8 cellular contexts compared by ENCODE assay signal in the genomic region with DNA sequence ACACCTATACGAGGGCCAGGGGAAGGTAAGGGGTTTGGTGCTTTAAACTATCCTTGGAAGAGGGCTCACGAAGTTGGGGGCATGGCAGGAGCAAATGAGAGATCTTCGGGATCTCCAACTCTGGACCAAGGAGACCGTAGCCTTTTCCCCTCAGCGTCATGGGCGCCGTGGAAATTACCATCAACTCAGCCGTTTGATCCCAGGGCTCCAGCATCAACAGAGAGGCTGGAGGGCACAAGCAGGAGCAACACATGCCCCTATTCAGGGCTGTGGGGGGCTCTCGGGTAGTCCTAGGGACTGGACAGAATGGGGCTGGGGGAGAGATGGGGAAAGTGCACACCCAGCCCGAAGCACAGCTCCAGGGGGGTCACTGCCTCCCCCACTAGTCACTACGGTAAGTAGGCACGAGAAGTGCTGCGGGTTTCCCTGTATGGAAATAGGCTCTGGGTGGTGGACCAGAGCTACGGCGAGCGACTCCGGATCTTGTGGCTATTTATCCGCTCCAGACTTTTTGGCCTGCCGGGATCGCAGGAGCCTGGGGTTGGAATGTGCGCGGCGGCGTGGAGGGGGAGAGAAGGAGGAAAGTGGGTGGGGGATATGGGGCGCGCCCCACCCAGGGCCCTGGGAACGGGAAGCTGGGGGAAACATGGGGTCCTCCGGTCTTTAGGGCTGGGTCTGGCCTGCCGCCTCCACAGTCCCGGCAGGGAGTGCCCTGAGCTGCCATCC. TPM values are rescaled to one million over a fixed set of nuclear protein-coding genes. Genes with fewer than 3 reads are reported as not detected.
DNase-seq lines count a peak whose midpoint lies in the region; FAIRE-seq and TF ChIP-seq lines count a peak whose summit lies in the region.

No MANE protein-coding gene starts in this region.

- H3K4me3 Mint-ChIP-seq in MCF 10A (ENCODE audit: unreplicated experiment), result peak overlapping the region; percentile 90
- no peak overlapping the region for H3K4me3 Mint-ChIP-seq in activated T-cell treated with anti-CD3 and anti-CD28 coated beads, Interleukin-2, amount 50 U/mL, for 24 hours

- no peaks in the 10 kb centered on the region for H3K27me3 Mint-ChIP-seq in MCF 10A (ENCODE audit: insufficient read depth, unreplicated experiment)
- peaks cover 33% of the 10 kb centered on the region for H3K27me3 Mint-ChIP-seq in activated T-cell treated with anti-CD3 and anti-CD28 coated beads, Interleukin-2, amount 50 U/mL, for 24 hours

- BruUV-seq in MCF 10A (replicated peaks; lab: Mats Ljungman, UMichigan), result no TSS peak

- peak overlapping the region; percentile 84 for H3K27ac Mint-ChIP-seq in MCF 10A (ENCODE audit: low read depth, unreplicated experiment)
- H3K27ac Mint-ChIP-seq in activated T-cell treated with anti-CD3 and anti-CD28 coated beads, Interleukin-2, amount 50 U/mL, for 24 hours, result no peak overlapping the region

- H3K9me3 ChIP-seq in iPS-15b (ENCODE audit: control insufficient read depth, insufficient read depth, low read length), result no peaks in the 10 kb centered on the region

- intact Hi-C loops in MCF 10A (cut with micrococcal nuclease), result loop anchor here (1.0 kb wide), 1 partner anchor 13 kb away; a partner anchor contains a TSS

- H3K27me3 ChIP-seq in iPS-15b (ENCODE audit: control insufficient read depth, insufficient read depth, low read length), result peaks cover 2% of the 10 kb centered on the region

- CTCF ChIA-PET in MCF 10A (lab: Yijun Ruan, JAX), result interaction anchor here (0.6 to 1.5 kb wide), 6 partner anchors 14 to 344 kb away, joined by 3 to 4 read pairs (median 4); a partner anchor contains a TSS

- H3K4me3 ChIP-seq in iPS-15b (ENCODE audit: low read depth, low read length), result peak overlapping the region; percentile 91

- H3K36me3 ChIP-seq in iPS-15b (ENCODE audit: control insufficient read depth, insufficient read depth, low read length), result peaks cover 8% of the 10 kb centered on the region

- H3K9ac ChIP-seq in iPS-15b (ENCODE audit: low read depth, low read length), result peak overlapping the region; percentile 93

- DNase-seq in NCI-H2227 (lab: John Stamatoyannopoulos, UW; ENCODE audit: unreplicated experiment), result peak; percentile 87
- DNase-seq in MCF 10A (ENCODE audit: unreplicated experiment), result peak; percentile 87
- DNase-seq in retina, result peak; percentile 92
- no peak for DNase-seq in GM19240 (ENCODE audit: insufficient read length, low spot score)
- no peak for DNase-seq in activated T-cell treated with anti-CD3 and anti-CD28 coated beads, Interleukin-2, amount 50 U/mL, for 24 hours
- no peak for DNase-seq in activated CD4-positive, alpha-beta T cell treated with anti-CD3 and anti-CD28 coated beads, Interleukin-2, amount 50 U/mL, for 48 hours

- peaks cover 26% of the 10 kb centered on the region for H3K36me3 Mint-ChIP-seq in MCF 10A (ENCODE audit: insufficient read depth, unreplicated experiment)
- no peaks in the 10 kb centered on the region for H3K36me3 Mint-ChIP-seq in activated T-cell treated with anti-CD3 and anti-CD28 coated beads, Interleukin-2, amount 50 U/mL, for 24 hours (ENCODE audit: low read depth)

- peaks cover 3% of the 10 kb centered on the region for H3K4me1 ChIP-seq in iPS-15b (ENCODE audit: control insufficient read depth, insufficient read depth, low read length)

- peaks cover 16% of the 10 kb centered on the region for H3K4me1 Mint-ChIP-seq in MCF 10A (ENCODE audit: insufficient read depth, unreplicated experiment)
- peaks cover 1% of the 10 kb centered on the region for H3K4me1 Mint-ChIP-seq in activated T-cell treated with anti-CD3 and anti-CD28 coated beads, Interleukin-2, amount 50 U/mL, for 24 hours (ENCODE audit: low read depth)

- POLR2A ChIA-PET in MCF 10A (lab: Yijun Ruan, JAX), result interaction anchor here (0.5 to 5.0 kb wide), 27 partner anchors 13 to 495 kb away, joined by 3 to 64 read pairs (median 4); a partner anchor contains a TSS

- FAIRE-seq in G401.6 (lab: Jason Lieb, UNC), result peak; percentile 31

- H3K9me3 Mint-ChIP-seq in MCF 10A (ENCODE audit: unreplicated experiment), result no peaks in the 10 kb centered on the region
- no peaks in the 10 kb centered on the region for H3K9me3 Mint-ChIP-seq in activated T-cell treated with anti-CD3 and anti-CD28 coated beads, Interleukin-2, amount 50 U/mL, for 24 hours

- TF ChIP-seq CTCF in MCF 10A (IDR thresholded peaks at IDR 0.05; ENCODE audit: unreplicated experiment), result no peak

RNA-seq across cellular contexts. Expression of a gene that starts 0.5 kb away (rescaled TPM):
- 224 and 264 TPM in 2 replicates for total RNA-seq in MCF 10A (2022)

RNA-seq across cellular contexts. Expression of a gene that starts 12.8 kb away (rescaled TPM):
- total RNA-seq in MCF 10A (2022), result 39.3 and 51.4 TPM in 2 replicates

RNA-seq across cellular contexts. Expression of a gene that starts 28.8 kb away (rescaled TPM):
- total RNA-seq in MCF 10A (2022), result 114 and 149 TPM in 2 replicates

RNA-seq across cellular contexts. Expression of a gene that starts 32.7 kb away (rescaled TPM):
- total RNA-seq in MCF 10A (2022), result 25.7 and 26.0 TPM in 2 replicates

RNA-seq across cellular contexts. Expression of a gene that starts 38.0 kb away (rescaled TPM):
- total RNA-seq in MCF 10A (2022), result 1.7 and 2.4 TPM in 2 replicates

Comparison
In these comparisons a context has a peak if more than half of its experiments do, and no peak if none do; other contexts are left out.
1. DNase-seq: peak in NCI-H2227 (single experiment), MCF 10A (single experiment) and retina (single experiment); none in GM19240 (single experiment), activated T-cell treated with anti-CD3 and anti-CD28 coated beads, Interleukin-2, amount 50 U/mL, for 24 hours (single experiment) and activated CD4-positive, alpha-beta T cell treated with anti-CD3 and anti-CD28 coated beads, Interleukin-2, amount 50 U/mL, for 48 hours (0 of 2).